In the genomic region with DNA sequence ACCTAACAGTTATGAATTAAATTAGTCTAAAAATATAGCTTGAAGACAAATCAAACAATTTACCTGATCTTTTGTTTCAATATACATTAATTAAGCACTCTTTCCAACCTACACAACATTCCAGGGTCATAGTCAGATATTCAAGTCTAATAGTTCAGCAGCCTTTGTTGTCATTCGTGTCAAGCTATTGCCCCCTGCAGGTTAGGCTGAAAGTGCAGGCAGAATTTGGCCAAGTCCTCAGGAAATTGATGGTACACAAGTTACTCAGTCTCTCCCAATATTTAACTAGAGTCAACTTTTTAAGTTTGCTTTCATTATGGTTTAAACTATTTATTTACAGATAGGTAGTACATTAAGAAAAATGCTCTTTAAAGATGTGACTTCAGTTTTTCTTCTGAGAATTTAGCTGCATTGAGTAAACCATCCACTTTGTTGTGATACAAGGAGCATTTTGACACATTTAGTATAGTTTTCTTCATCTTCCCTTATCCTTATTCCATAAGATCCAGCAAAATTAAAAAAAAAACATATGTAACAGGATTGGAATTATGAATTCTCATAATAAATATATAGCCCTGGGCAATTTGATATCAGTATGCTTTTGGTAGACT, we compare ENCODE assay signal across 8 cellular contexts.
A peak's percentile ranks its signal among the peaks of the same experiment; 100 is the strongest.
DNase-seq lines count a peak whose midpoint lies in the region; FAIRE-seq and TF ChIP-seq lines count a peak whose summit lies in the region.

No MANE protein-coding gene starts in this region.

- peaks cover 56% of the 10 kb centered on the region for H3K27me3 ChIP-seq in CD4-positive, alpha-beta memory T cell (ENCODE audit: insufficient read depth, low read length)
- no peaks in the 10 kb centered on the region for H3K27me3 ChIP-seq in OCI-LY3 (ENCODE audit: low read depth, low read length)
- peaks cover 100% of the 10 kb centered on the region for H3K27me3 ChIP-seq in neutrophil

- H3K27ac Mint-ChIP-seq in CD4-positive, alpha-beta memory T cell = no peak overlapping the region
- H3K27ac Mint-ChIP-seq in activated T-cell treated with anti-CD3 and anti-CD28 coated beads, Interleukin-2, amount 50 U/mL, for 24 hours = no peak overlapping the region

- CTCF ChIA-PET in CD4-positive, alpha-beta memory T cell (lab: Charles Lee; ENCODE audit: partially characterized antibody) = interaction anchor here (0.9 to 7.2 kb wide), 11 partner anchors 10 to 1258 kb away, joined by 3 to 74 read pairs (median 4); no protein-coding TSS in a partner anchor

- peaks cover 17 to 41% (median 33%) of the 10 kb centered on the region in 4 donors for H3K4me1 Mint-ChIP-seq in CD4-positive, alpha-beta memory T cell
- H3K4me1 Mint-ChIP-seq in activated T-cell treated with anti-CD3 and anti-CD28 coated beads, Interleukin-2, amount 50 U/mL, for 24 hours (ENCODE audit: low read depth) = peaks cover 35% of the 10 kb centered on the region

- no peak overlapping the region for H3K4me2 ChIP-seq in OCI-LY3 (ENCODE audit: low read length)

- H3K36me3 Mint-ChIP-seq in CD4-positive, alpha-beta memory T cell = no peaks in the 10 kb centered on the region
- H3K36me3 Mint-ChIP-seq in activated T-cell treated with anti-CD3 and anti-CD28 coated beads, Interleukin-2, amount 50 U/mL, for 24 hours (ENCODE audit: low read depth) = no peaks in the 10 kb centered on the region

- H3K4me3 Mint-ChIP-seq in CD4-positive, alpha-beta memory T cell = no peak overlapping the region
- no peak overlapping the region for H3K4me3 Mint-ChIP-seq in activated T-cell treated with anti-CD3 and anti-CD28 coated beads, Interleukin-2, amount 50 U/mL, for 24 hours

- H3K4me1 ChIP-seq in CD4-positive, alpha-beta memory T cell (ENCODE audit: insufficient read depth, low read length) = peaks cover 30% of the 10 kb centered on the region
- H3K4me1 ChIP-seq in OCI-LY3 (ENCODE audit: low read length) (no peaks in the 10 kb centered on the region), neutrophil (ENCODE audit: control insufficient read depth in 1 of 2, insufficient read depth in 1 of 2, low read depth in 1 of 2, low read length in 1 of 2) (peaks cover 7 to 13% of the 10 kb centered on the region in 2 experiments)

- no peak overlapping the region for H3K9ac ChIP-seq in OCI-LY3 (ENCODE audit: low read length)

- peak; percentile 64 to 73 (median 71) for DNase-seq in CD4-positive, alpha-beta memory T cell
- peak; percentile 27 for DNase-seq in GM19239 (ENCODE audit: insufficient read length, low spot score)
- DNase-seq in HUDEP-2 (lab: John Stamatoyannopoulos, UW; ENCODE audit: unreplicated experiment in 76 of 76) = peak in 43 of 76 experiments; percentile 1 to 60 (median 22)
- DNase-seq in activated T-cell treated with anti-CD3 and anti-CD28 coated beads, Interleukin-2, amount 50 U/mL, for 24 hours = peak; percentile 78
- DNase-seq in fibroblast of mammary gland (ENCODE audit: low read depth) = peak; percentile 81
- peak; percentile 50 for DNase-seq in urothelium cell line (ENCODE audit: low spot score)

- H3K9me3 Mint-ChIP-seq in CD4-positive, alpha-beta memory T cell = peaks cover 0 to 8% (median 3%) of the 10 kb centered on the region in 8 donors
- no peaks in the 10 kb centered on the region for H3K9me3 Mint-ChIP-seq in activated T-cell treated with anti-CD3 and anti-CD28 coated beads, Interleukin-2, amount 50 U/mL, for 24 hours

- no peaks in the 10 kb centered on the region for H3K79me2 ChIP-seq in OCI-LY3 (ENCODE audit: low read length)

- FAIRE-seq in GM19239 (lab: Jason Lieb, UNC) (peak; percentile 92), urothelium cell line (lab: Jason Lieb, UNC) (no peak)

- POLR2A ChIA-PET in CD4-positive, alpha-beta memory T cell (lab: Charles Lee; ENCODE audit: partially characterized antibody) = no interaction called here

- intact Hi-C loops in CD4-positive, alpha-beta memory T cell (cut with micrococcal nuclease) = loop anchor here (1.0 to 10.0 kb wide), 10 partner anchors 229 to 1814 kb away; no protein-coding TSS in a partner anchor

- no peak overlapping the region for H3K27ac ChIP-seq in CD4-positive, alpha-beta memory T cell (ENCODE audit: low read depth, low read length)
- H3K27ac ChIP-seq in OCI-LY3 (ENCODE audit: low read length) = no peak overlapping the region
- no peak overlapping the region for H3K27ac ChIP-seq in neutrophil

- no peaks in the 10 kb centered on the region for H3K36me3 ChIP-seq in CD4-positive, alpha-beta memory T cell (ENCODE audit: insufficient read depth, low read length)
- no peaks in the 10 kb centered on the region for H3K36me3 ChIP-seq in OCI-LY3 (replicated peaks; ENCODE audit: low read depth, low read length)
- H3K36me3 ChIP-seq in neutrophil = no peaks in the 10 kb centered on the region

- TF ChIP-seq CTCF in OCI-LY3 (IDR thresholded peaks at IDR 0.05; ENCODE audit: low read depth, low read length) = peak; percentile 73
- peak; percentile 98 for TF ChIP-seq CTCF in fibroblast of mammary gland (conservative IDR thresholded peaks at IDR 0.05; ENCODE audit: control insufficient read depth, insufficient read depth, low read depth, low read length)
- TF ChIP-seq CTCF in neutrophil (IDR thresholded peaks at IDR 0.05) = peak; percentile 76

- H3K9me3 ChIP-seq in CD4-positive, alpha-beta memory T cell (ENCODE audit: control insufficient read depth in 1 of 2, low read length in 2 of 2) = no peaks in the 10 kb centered on the region
- H3K9me3 ChIP-seq in OCI-LY3 (ENCODE audit: insufficient read depth, low read length) (no peaks in the 10 kb centered on the region), neutrophil (no peaks in the 10 kb centered on the region)

- no peak overlapping the region for H2AFZ ChIP-seq in OCI-LY3 (ENCODE audit: low read depth, low read length)

- H3K27me3 Mint-ChIP-seq in CD4-positive, alpha-beta memory T cell = peaks cover 54 to 68% of the 10 kb centered on the region in 2 donors
- H3K27me3 Mint-ChIP-seq in activated T-cell treated with anti-CD3 and anti-CD28 coated beads, Interleukin-2, amount 50 U/mL, for 24 hours = peaks cover 95% of the 10 kb centered on the region

- no peaks in the 10 kb centered on the region for H4K20me1 ChIP-seq in OCI-LY3 (ENCODE audit: insufficient read depth, low read length)

- no peak overlapping the region for H3K4me3 ChIP-seq in CD4-positive, alpha-beta memory T cell (ENCODE audit: low read length in 2 of 2)
- H3K4me3 ChIP-seq in OCI-LY3 (ENCODE audit: low read length) (no peak overlapping the region), fibroblast of mammary gland (ENCODE audit: control insufficient read depth, low read depth, low read length) (no peak overlapping the region), neutrophil (ENCODE audit: low read depth in 1 of 2, low read length in 1 of 2) (no peak overlapping the region)

Comparison
In these comparisons a context has a peak if more than half of its experiments do, and no peak if none do; other contexts are left out.
1. DNase-seq: peak in every context shown above with its lines; median percentile 81 in fibroblast of mammary gland; 78 in activated T-cell treated with anti-CD3 and anti-CD28 coated beads, Interleukin-2, amount 50 U/mL, for 24 hours; 71 in CD4-positive, alpha-beta memory T cell; 50 in urothelium cell line; 27 in GM19239; 22 in HUDEP-2.